ENCODE assay signal across 18 cellular contexts in genomic region chr13:47945738-47946137, GRCh38. TPM values are rescaled to one million over a fixed set of nuclear protein-coding genes. Genes with fewer than 3 reads are reported as not detected.
DNase-seq lines count a peak whose midpoint lies in the region; ATAC-seq, FAIRE-seq and TF ChIP-seq lines count a peak whose summit lies in the region.
"Had no signal": no experiment of that assay in that cellular context is flagged by ENCODE, and none has a peak within 500 bp of the region (broad histone marks: within the 10 kb centered on the region; RNA-seq: fewer than 3 reads in every experiment).

No MANE protein-coding gene starts in this region.

- peak; percentile 44 for DNase-seq in AG10803 (ENCODE audit: low read depth)
- DNase-seq in HS-5 (ENCODE audit: low read depth): peak; percentile 38
- DNase-seq in chondrocyte (ENCODE audit: low spot score): no peak
- peak; percentile 4 for DNase-seq in HepG2 (ENCODE audit: low spot score)
- DNase-seq in islet precursor cell: no peak
- no peak for DNase-seq in cardiac septum (ENCODE audit: low spot score)
- no peak for DNase-seq in activated naive CD4-positive, alpha-beta T cell treated with anti-CD3 and anti-CD28 coated beads for 36 hours
- DNase-seq in ovary: no peak
- DNase-seq: cortex of kidney; NCI-H1417; NCI-H446; retina; stimulated activated CD4-positive, alpha-beta T cell treated with anti-CD3 and anti-CD28 coated beads, Interleukin-2, amount 100 ng/mL, for 48 hours; tibial artery had no signal

- intact Hi-C loops in HepG2 (cut with micrococcal nuclease; ENCODE audit: unreplicated experiment): no loop called here
- intact Hi-C loops in cardiac septum (cut with DNase I): no loop called here
- intact Hi-C loops in activated naive CD4-positive, alpha-beta T cell treated with anti-CD3 and anti-CD28 coated beads for 36 hours (cut with micrococcal nuclease): no loop called here
- intact Hi-C loops in ovary (cut with DNase I): no loop called here

- H3K36me3 Mint-ChIP-seq in chondrocyte (ENCODE audit: low read depth): peaks cover 17% of the 10 kb centered on the region
- peaks cover 39% of the 10 kb centered on the region for H3K36me3 Mint-ChIP-seq in activated naive CD4-positive, alpha-beta T cell treated with anti-CD3 and anti-CD28 coated beads for 36 hours (ENCODE audit: low read depth)

- H3K4me3 ChIP-seq in AG10803 (ENCODE audit: low read length) (no peak overlapping the region), HepG2 (replicated peaks in 1 of 3; ENCODE audit: insufficient read depth in 1 of 3, low read depth in 2 of 3, low read length in 3 of 3) (no peak overlapping the region), ovary (no peak overlapping the region)
- H3K4me3 ChIP-seq: BLaER1 treated with 17β-estradiol and CSF1 and Interleukin-3, amounts not matched to agents 10 nM and 100 nM; tibial artery had no signal

- CTCF ChIA-PET in HepG2 (lab: Yijun Ruan, JAX; ENCODE audit: low intra/inter-chr PET ratio, low total read pairs): no interaction called here
- CTCF ChIA-PET in activated naive CD4-positive, alpha-beta T cell treated with anti-CD3 and anti-CD28 coated beads for 36 hours (lab: Charles Lee): interaction anchor here (0.6 kb wide), 1 partner anchor 651 kb away, joined by 4 read pairs; no protein-coding TSS in a partner anchor

- no peak for TF ChIP-seq RAD21 in HepG2 (CRISPR knock-in tag; IDR thresholded peaks at IDR 0.05)

- H3K9me3 Mint-ChIP-seq in chondrocyte (ENCODE audit: low read depth): no peaks in the 10 kb centered on the region
- no peaks in the 10 kb centered on the region for H3K9me3 Mint-ChIP-seq in activated naive CD4-positive, alpha-beta T cell treated with anti-CD3 and anti-CD28 coated beads for 36 hours

- no peaks in the 10 kb centered on the region for H4K20me1 ChIP-seq in HepG2 (ENCODE audit: insufficient read depth, low read length)
- H4K20me1 ChIP-seq: BLaER1 treated with 17β-estradiol and CSF1 and Interleukin-3, amounts not matched to agents 10 nM and 100 nM had no signal

- no peak for FAIRE-seq in HepG2 (lab: Jason Lieb, UNC)
- FAIRE-seq: frontal cortex, G401.6 had no signal

- WGBS in HepG2 (ENCODE audit: low lambda C conversion rate): 100% methylated on average over 2 of the region's 2 CpGs
- 90 to 99% (median 93%) methylated on average over 2 of the region's 2 CpGs for whole genome bisulfite sequencing in ovary, 3 donors

- no peaks in the 10 kb centered on the region for H3K27me3 Mint-ChIP-seq in chondrocyte (ENCODE audit: low read depth)
- no peaks in the 10 kb centered on the region for H3K27me3 Mint-ChIP-seq in activated naive CD4-positive, alpha-beta T cell treated with anti-CD3 and anti-CD28 coated beads for 36 hours (ENCODE audit: low read depth)

- TF ChIP-seq POLR2A in HepG2 (IDR thresholded peaks at IDR 0.05; ENCODE audit: insufficient read depth in 1 of 2, low read depth in 2 of 2, low read length in 2 of 2) (no peak), ovary (IDR thresholded peaks at IDR 0.05) (no peak)

- H3K36me3 ChIP-seq in HepG2 (replicated peaks in 1 of 2; ENCODE audit: control insufficient read depth in 1 of 2, insufficient read depth in 2 of 2, low read length in 2 of 2) (peaks cover 5 to 40% of the 10 kb centered on the region in 2 experiments), ovary (no peaks in the 10 kb centered on the region)

- H3K9me3 ChIP-seq in HepG2 (ENCODE audit: low read length) (no peaks in the 10 kb centered on the region), ovary (no peaks in the 10 kb centered on the region)
- H3K9me3 ChIP-seq: BLaER1 treated with 17β-estradiol and CSF1 and Interleukin-3, amounts not matched to agents 10 nM and 100 nM; tibial artery had no signal

- H3K4me1 ChIP-seq in HepG2 (ENCODE audit: insufficient read depth, low read length): no peaks in the 10 kb centered on the region
- H3K4me1 ChIP-seq in ovary (ENCODE audit: insufficient read depth): no peaks in the 10 kb centered on the region
- H3K4me1 ChIP-seq: BLaER1 treated with 17β-estradiol and CSF1 and Interleukin-3, amounts not matched to agents 10 nM and 100 nM; tibial artery had no signal

- POLR2A ChIA-PET in HepG2 (lab: Yijun Ruan, JAX): no interaction called here

- H3K27me3 ChIP-seq in HepG2 (ENCODE audit: control insufficient read depth in 1 of 2, insufficient read depth in 2 of 2, low read length in 2 of 2) (no peaks in the 10 kb centered on the region), ovary (no peaks in the 10 kb centered on the region)
- H3K27me3 ChIP-seq: BLaER1 treated with 17β-estradiol and CSF1 and Interleukin-3, amounts not matched to agents 10 nM and 100 nM; tibial artery had no signal

- no peak overlapping the region for H2AFZ ChIP-seq in HepG2 (ENCODE audit: low read length)

- TF ChIP-seq CTCF in AG10803 (conservative IDR thresholded peaks at IDR 0.05; ENCODE audit: low read length) (no peak), chondrocyte (IDR thresholded peaks at IDR 0.05) (no peak), HepG2 (CRISPR knock-in tag; IDR thresholded peaks at IDR 0.05) (no peak), ovary (IDR thresholded peaks at IDR 0.05) (no peak)

- H3K27ac ChIP-seq in HepG2 (ENCODE audit: extremely low read length, insufficient read depth, low read length) (no peak overlapping the region), ovary (no peak overlapping the region)
- H3K27ac ChIP-seq: BLaER1 treated with 17β-estradiol and CSF1 and Interleukin-3, amounts not matched to agents 10 nM and 100 nM; tibial artery had no signal

- H3K4me2 ChIP-seq in HepG2 (ENCODE audit: low read depth, low read length): no peak overlapping the region
- H3K4me2 ChIP-seq: BLaER1 treated with 17β-estradiol and CSF1 and Interleukin-3, amounts not matched to agents 10 nM and 100 nM had no signal

- no peak overlapping the region for H3K4me3 Mint-ChIP-seq in chondrocyte (ENCODE audit: unreplicated experiment)
- no peak overlapping the region for H3K4me3 Mint-ChIP-seq in activated naive CD4-positive, alpha-beta T cell treated with anti-CD3 and anti-CD28 coated beads for 36 hours

- no TSS peak for BruUV-seq in HepG2 (replicated peaks; lab: Mats Ljungman, UMichigan)

- ATAC-seq in HepG2: no peak
- ATAC-seq: activated CD4-positive, CD25-positive, alpha-beta regulatory T cell treated with anti-CD3 and anti-CD28 coated beads, Interleukin-2, amount 50 U/mL, for 24 hours had no signal

- H3K79me2 ChIP-seq in HepG2 (ENCODE audit: insufficient read depth, low read length): no peaks in the 10 kb centered on the region

- H3K27ac Mint-ChIP-seq in chondrocyte (ENCODE audit: unreplicated experiment): peak overlapping the region; percentile 67
- H3K27ac Mint-ChIP-seq in activated naive CD4-positive, alpha-beta T cell treated with anti-CD3 and anti-CD28 coated beads for 36 hours: no peak overlapping the region

- in situ Hi-C loops in HepG2 (cut with HindIII; ENCODE audit: extremely low pct_ligation_motif_present, low pct_unique_long_range_greater_than_20kb): no loop called here

- TF ChIP-seq EP300 in HepG2 (IDR thresholded peaks at IDR 0.05; ENCODE audit: low read depth in 2 of 2, low read length in 2 of 2) (no peak), HepG2 (CRISPR knock-in tag; IDR thresholded peaks at IDR 0.05; ENCODE audit: borderline replicate concordance) (no peak), ovary (IDR thresholded peaks at IDR 0.05) (no peak)

- no peak overlapping the region for H3K9ac ChIP-seq in HepG2 (ENCODE audit: insufficient read depth, low read depth, low read length)
- H3K9ac ChIP-seq: BLaER1 treated with 17β-estradiol and CSF1 and Interleukin-3, amounts not matched to agents 10 nM and 100 nM had no signal

- peaks cover 7% of the 10 kb centered on the region for H3K4me1 Mint-ChIP-seq in chondrocyte (ENCODE audit: low read depth)
- no peaks in the 10 kb centered on the region for H3K4me1 Mint-ChIP-seq in activated naive CD4-positive, alpha-beta T cell treated with anti-CD3 and anti-CD28 coated beads for 36 hours (ENCODE audit: low read depth)

TF ChIP-seq in HepG2, 621 proteins besides CTCF, POLR2A, EP300 and RAD21 (continues in another document):
- TF ChIP-seq SETDB1 (CRISPR knock-in tag; IDR thresholded peaks at IDR 0.05; ENCODE audit: borderline replicate concordance): no peak
- TF ChIP-seq KDM3A (CRISPR knock-in tag; IDR thresholded peaks at IDR 0.05; ENCODE audit: low read depth): no peak
- TF ChIP-seq FOSL2 (CRISPR knock-in tag; IDR thresholded peaks at IDR 0.05): peak; percentile 39; the same call in 1 of the 2 replicates
- no peak for TF ChIP-seq DNMT1 (CRISPR knock-in tag; IDR thresholded peaks at IDR 0.05)
- no peak for TF ChIP-seq SRSF4 (IDR thresholded peaks at IDR 0.05; ENCODE audit: low read depth, low read length, poor library complexity, severe bottlenecking)
- no peak for TF ChIP-seq TMF1 (CRISPR knock-in tag; IDR thresholded peaks at IDR 0.05; ENCODE audit: low read depth)
- TF ChIP-seq ETV6 (CRISPR knock-in tag; conservative IDR thresholded peaks at IDR 0.05): no peak

RNA-seq across cellular contexts. Expression of gene SUCLA2, which starts 55.3 kb away (rescaled TPM):
- 33.0 to 46.8 TPM (median 35.7 TPM) in 3 replicates for total RNA-seq in chondrocyte
- total RNA-seq in HepG2 (2016; rRNA removed; fragmentation: Illumina TruSeq; extraction: Trizol): 77.1 and 121 TPM in 2 replicates
- total RNA-seq in HepG2 (2016; cell fraction: cytosol; rRNA removed; fragmentation: Illumina TruSeq; extraction: Trizol; ENCODE audit: low read depth): 12.0 and 15.2 TPM in 2 replicates
- total RNA-seq in HepG2 (2016; cell fraction: insoluble cytoplasmic fraction; rRNA removed; fragmentation: Illumina TruSeq; extraction: Trizol): 75.9 and 120 TPM in 2 replicates
- total RNA-seq in HepG2 (2016; cell fraction: membrane; rRNA removed; fragmentation: Illumina TruSeq; extraction: Trizol): 14.9 and 21.6 TPM in 2 replicates
- 63.1 and 64.4 TPM in 2 replicates for total RNA-seq in HepG2 (2016; cell fraction: nucleus; rRNA removed; fragmentation: Illumina TruSeq; extraction: Trizol)
- 20.2 and 28.4 TPM in 2 replicates for polyA plus RNA-seq in HepG2 (2011; rRNA removed)
- polyA plus RNA-seq in HepG2 (2011; cell fraction: cytosol; rRNA removed): 14.6 and 18.2 TPM in 2 replicates
- polyA plus RNA-seq in HepG2 (2011; cell fraction: nucleus; rRNA removed): 12.2 and 14.6 TPM in 2 replicates
- 28.9 and 43.9 TPM in 2 replicates for polyA plus RNA-seq in HepG2 (2012)
- polyA plus RNA-seq in HepG2 (2016; cell fraction: cytosol; fragmentation: Illumina TruSeq; extraction: Trizol; ENCODE audit: low read depth): 4.5 and 4.8 TPM in 2 replicates
- 89.7 and 98.4 TPM in 2 replicates for polyA plus RNA-seq in HepG2 (2016; cell fraction: insoluble cytoplasmic fraction; fragmentation: Illumina TruSeq; extraction: Trizol; ENCODE audit: low read depth)
- polyA plus RNA-seq in HepG2 (2016; cell fraction: membrane; fragmentation: Illumina TruSeq; extraction: Trizol; ENCODE audit: low read depth): 10.1 and 12.2 TPM in 2 replicates
- polyA plus RNA-seq in HepG2 (2016; cell fraction: nucleus; fragmentation: Illumina TruSeq; extraction: Trizol; ENCODE audit: insufficient read depth, low read depth): 43.8 and 44.1 TPM in 2 replicates
- 8.5 and 8.7 TPM in 2 replicates for polyA minus RNA-seq in HepG2 (2011; rRNA and poly(A)+ RNA removed; ENCODE audit: low replicate concordance)
- 20.0 and 21.3 TPM in 2 replicates for polyA minus RNA-seq in HepG2 (2011; cell fraction: cytosol; rRNA and poly(A)+ RNA removed)
- polyA minus RNA-seq in HepG2 (2011; cell fraction: nucleus; rRNA and poly(A)+ RNA removed): 62.0 and 67.2 TPM in 2 replicates
- total RNA-seq in cardiac septum: 100 TPM
- 10 to 100 TPM; 44.0 to 44.4 TPM for total RNA-seq in activated naive CD4-positive, alpha-beta T cell treated with anti-CD3 and anti-CD28 coated beads for 36 hours
- total RNA-seq in ovary: 10 to 100 TPM; 26.3 to 43.8 (median 37.3) TPM
- 10 to 100 TPM; 32.7 to 35.3 TPM for polyA plus RNA-seq in ovary

Comparison
In these comparisons a context has a peak if more than half of its experiments do, and no peak if none do; other contexts are left out.
1. DNase-seq: peak in AG10803 (single experiment), HS-5 (single experiment) and HepG2 (single experiment); none in chondrocyte (single experiment), islet precursor cell (single experiment), cardiac septum (single experiment), activated naive CD4-positive, alpha-beta T cell treated with anti-CD3 and anti-CD28 coated beads for 36 hours (single experiment) and ovary (0 of 5).